In genomic region chr10:68074404-68074774, GRCh38 we compare ENCODE assay signal across 8 cellular contexts. TPM values are rescaled to one million over a fixed set of nuclear protein-coding genes. Genes with fewer than 3 reads are reported as not detected.
DNase-seq lines count a peak whose midpoint lies in the region; ATAC-seq and TF ChIP-seq lines count a peak whose summit lies in the region.

No MANE protein-coding gene starts in this region.

- peaks cover 37 to 42% of the 10 kb centered on the region in 2 donors for H3K4me1 ChIP-seq in gastrocnemius medialis

- peak overlapping the region; percentile 87 to 100 (median 96) for H3K4me3 ChIP-seq in gastrocnemius medialis

- no peaks in the 10 kb centered on the region for H3K27me3 ChIP-seq in gastrocnemius medialis

- intact Hi-C loops in gastrocnemius medialis (cut with DNase I; ENCODE audit: low total_unique reads), result loop anchor here (2.0 to 10.0 kb wide), 4 partner anchors 226 to 410 kb away; partner anchors contain the start of genes HNRNPH3, PBLD and RUFY2

- no peaks in the 10 kb centered on the region for H3K36me3 ChIP-seq in gastrocnemius medialis

- no peak for TF ChIP-seq POLR2A in gastrocnemius medialis (IDR thresholded peaks at IDR 0.05)

- TF ChIP-seq CTCF in glutamatergic neuron (IDR thresholded peaks at IDR 0.05; ENCODE audit: partially characterized antibody, unreplicated experiment) (no peak), gastrocnemius medialis (IDR thresholded peaks at IDR 0.05 in 4 of 5, conservative IDR thresholded peaks at IDR 0.05 in 1 of 5) (no peak)

- H3K27me3 Mint-ChIP-seq in T-helper 2 cell treated with Interferon-gamma antibody and Interleukin-4, amounts not matched to agents 5 μg/mL and 100 μg/mL, for 36 hours (ENCODE audit: low read depth), result no peaks in the 10 kb centered on the region
- H3K27me3 Mint-ChIP-seq in T-helper 17 cell (no peaks in the 10 kb centered on the region), glutamatergic neuron (ENCODE audit: unreplicated experiment) (peaks cover 4% of the 10 kb centered on the region)

- no peak for ATAC-seq in T-helper 17 cell
- peak; percentile 52 to 55 for ATAC-seq in gastrocnemius medialis
- ATAC-seq in HG02571 (IDR thresholded peaks at IDR 0.05; ENCODE audit: unreplicated experiment), result no peak
- no peak for ATAC-seq in GM21619 (IDR thresholded peaks at IDR 0.05; ENCODE audit: unreplicated experiment)
- no peak for ATAC-seq in GM21576 (IDR thresholded peaks at IDR 0.05; ENCODE audit: unreplicated experiment)

- H3K4me3 Mint-ChIP-seq in T-helper 2 cell treated with Interferon-gamma antibody and Interleukin-4, amounts not matched to agents 5 μg/mL and 100 μg/mL, for 36 hours, result peak overlapping the region; percentile 96
- H3K4me3 Mint-ChIP-seq in T-helper 17 cell (peak overlapping the region; percentile 95), glutamatergic neuron (ENCODE audit: unreplicated experiment) (peak overlapping the region; percentile 94)

- peak overlapping the region; percentile 94 to 99 (median 99) for H3K27ac ChIP-seq in gastrocnemius medialis

- in situ Hi-C loops in gastrocnemius medialis (cut with MboI; ENCODE audit: low sequenced_read_pairs in 4 of 4), result loop anchor here in 3 of 4 donors (10.0 to 25.0 kb wide), 5 partner anchors 187 to 263 kb away; partner anchors contain the start of genes SIRT1 (in 2 of the 3), HNRNPH3 (in 1 of the 3) and PBLD (in 1 of the 3)

- DNase-seq in T-helper 2 cell treated with Interferon-gamma antibody and Interleukin-4, amounts not matched to agents 5 μg/mL and 100 μg/mL, for 36 hours (ENCODE audit: low spot score), result no peak
- DNase-seq in T-helper 2 cell (no peak), T-helper 17 cell (no peak), glutamatergic neuron (no peak), gastrocnemius medialis (no peak)

- H3K4me1 Mint-ChIP-seq in T-helper 2 cell treated with Interferon-gamma antibody and Interleukin-4, amounts not matched to agents 5 μg/mL and 100 μg/mL, for 36 hours (ENCODE audit: low read depth), result peaks cover 45% of the 10 kb centered on the region
- H3K4me1 Mint-ChIP-seq in T-helper 17 cell, result peaks cover 14% of the 10 kb centered on the region
- peaks cover 9% of the 10 kb centered on the region for H3K4me1 Mint-ChIP-seq in glutamatergic neuron (ENCODE audit: low read depth, unreplicated experiment)

- H3K36me3 Mint-ChIP-seq in T-helper 2 cell treated with Interferon-gamma antibody and Interleukin-4, amounts not matched to agents 5 μg/mL and 100 μg/mL, for 36 hours (ENCODE audit: low read depth), result peaks cover 27% of the 10 kb centered on the region
- H3K36me3 Mint-ChIP-seq in T-helper 17 cell (ENCODE audit: low read depth), result peaks cover 6% of the 10 kb centered on the region
- no peaks in the 10 kb centered on the region for H3K36me3 Mint-ChIP-seq in glutamatergic neuron (ENCODE audit: unreplicated experiment)

- H3K9me3 Mint-ChIP-seq in T-helper 2 cell treated with Interferon-gamma antibody and Interleukin-4, amounts not matched to agents 5 μg/mL and 100 μg/mL, for 36 hours, result no peaks in the 10 kb centered on the region
- H3K9me3 Mint-ChIP-seq in glutamatergic neuron (ENCODE audit: unreplicated experiment), result peaks cover 4% of the 10 kb centered on the region

- peak overlapping the region; percentile 91 for H3K27ac Mint-ChIP-seq in T-helper 2 cell treated with Interferon-gamma antibody and Interleukin-4, amounts not matched to agents 5 μg/mL and 100 μg/mL, for 36 hours
- H3K27ac Mint-ChIP-seq in T-helper 17 cell (peak overlapping the region; percentile 95), glutamatergic neuron (ENCODE audit: unreplicated experiment) (peak overlapping the region; percentile 84)

- H3K9me3 ChIP-seq in T-helper 17 cell (ENCODE audit: control insufficient read depth, low read length, poor library complexity, severe bottlenecking), result no peaks in the 10 kb centered on the region
- H3K9me3 ChIP-seq in gastrocnemius medialis, result no peaks in the 10 kb centered on the region

RNA-seq across cellular contexts. Expression of gene HERC4, which starts 0.7 kb away (rescaled TPM):
- 10 to 100 TPM; 50.9 to 59.4 TPM for total RNA-seq in T-helper 17 cell
- 39.5 TPM for total RNA-seq in glutamatergic neuron (ENCODE audit: unreplicated experiment)
- 10 to 100 TPM; 12.8 to 25.2 (median 13.1) TPM for total RNA-seq in gastrocnemius medialis

RNA-seq across cellular contexts. Expression of gene MYPN, which starts 34.9 kb away (rescaled TPM):
- total RNA-seq in T-helper 17 cell (not detected), glutamatergic neuron (ENCODE audit: unreplicated experiment) (not detected), gastrocnemius medialis (100 to 1,000 TPM; 118 to 342 (median 193) TPM)

Comparison
In these comparisons a context has a peak if more than half of its experiments do, and no peak if none do; other contexts are left out.
1. ATAC-seq: peak in gastrocnemius medialis (2 of 2); none in T-helper 17 cell (single experiment), HG02571 (single experiment), GM21619 (single experiment) and GM21576 (single experiment).
2. RNA of gene MYPN, which starts 34.9 kb away (total RNA-seq): 118 to 342 TPM in gastrocnemius medialis; not detected in T-helper 17 cell and not detected in glutamatergic neuron (single experiment); every median in the first group is over 100 times any median in the second.
3. Peak in every context shown above with its lines, with median percentiles within 50 percentile points of each other: H3K27ac Mint-ChIP-seq and H3K4me3 Mint-ChIP-seq.